Comparison of ENCODE assay signal across 8 cellular contexts in the genomic region with DNA sequence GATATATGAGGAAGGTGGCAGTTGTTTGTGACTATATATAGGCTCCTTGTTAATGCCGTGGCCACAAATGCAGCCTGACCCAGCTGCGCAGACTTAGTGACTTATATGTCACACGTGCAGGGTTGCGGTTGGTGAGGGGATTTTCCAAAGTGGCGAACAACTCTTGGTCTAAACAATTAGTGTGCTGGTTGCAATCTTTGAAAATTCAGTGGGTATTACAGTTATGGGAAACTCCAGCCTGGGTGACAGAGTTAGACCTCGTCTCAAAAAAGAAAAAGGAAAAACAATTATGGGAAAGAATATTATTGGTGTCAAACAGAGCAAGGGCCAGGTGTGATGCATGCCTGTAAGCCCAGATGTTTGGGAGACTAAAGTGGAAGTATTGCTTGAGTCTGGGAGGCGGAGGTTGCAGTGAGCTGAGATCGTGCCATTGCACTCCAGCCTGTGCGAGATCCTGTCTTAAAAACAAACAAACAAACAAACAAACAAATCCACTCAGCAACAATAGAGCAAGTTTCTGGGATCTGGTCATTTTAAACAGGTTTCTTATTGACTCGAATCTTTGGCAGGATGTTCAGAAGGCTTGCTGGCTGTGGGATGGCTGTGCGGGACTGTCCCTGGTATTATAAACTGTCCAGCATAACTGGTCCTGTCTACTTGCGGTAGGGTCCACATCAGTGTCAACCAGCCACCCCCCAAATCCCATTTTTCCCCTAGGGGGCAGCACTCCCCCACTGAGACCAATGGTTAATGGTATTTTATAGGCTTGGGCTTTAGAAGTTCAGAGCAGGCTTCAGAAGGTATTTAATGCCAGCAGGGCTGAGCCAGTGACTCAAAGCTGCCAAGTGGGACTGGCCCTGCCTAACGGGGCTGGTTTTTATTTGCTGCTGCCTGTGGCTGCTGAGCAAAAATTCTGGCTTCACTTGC. TPM values are rescaled to one million over a fixed set of nuclear protein-coding genes. Genes with fewer than 3 reads are reported as not detected.
DNase-seq lines count a peak whose midpoint lies in the region; ATAC-seq and TF ChIP-seq lines count a peak whose summit lies in the region.

No MANE protein-coding gene starts in this region.

- H3K79me2 ChIP-seq in SK-N-SH (ENCODE audit: insufficient read depth): no peaks in the 10 kb centered on the region

- H4K20me1 ChIP-seq in SK-N-SH (ENCODE audit: insufficient read depth): no peaks in the 10 kb centered on the region

- no peak overlapping the region for H3K4me2 ChIP-seq in SK-N-SH

- no peaks in the 10 kb centered on the region for H3K9me2 ChIP-seq in SK-N-SH

- TF ChIP-seq CTCF in SK-N-SH (IDR thresholded peaks at IDR 0.05): peak; percentile 81

- 71% methylated on average over 12 of the region's 13 CpGs for WGBS in SK-N-SH (ENCODE audit: low lambda C conversion rate)

- no peak overlapping the region for H3K4me3 Mint-ChIP-seq in activated naive CD4-positive, alpha-beta T cell treated with anti-CD3 and anti-CD28 coated beads, Interleukin-2, amount 10 ng/mL, durations not matched to agents 7 days and 5 days

- H3F3A ChIP-seq in SK-N-SH (replicated peaks; ENCODE audit: insufficient read depth): peaks cover 8% of the 10 kb centered on the region

- TF ChIP-seq RAD21 in SK-N-SH (IDR thresholded peaks at IDR 0.05; ENCODE audit: low read length): peak; percentile 83

- H3K4me1 Mint-ChIP-seq in activated naive CD4-positive, alpha-beta T cell treated with anti-CD3 and anti-CD28 coated beads, Interleukin-2, amount 10 ng/mL, durations not matched to agents 7 days and 5 days: no peaks in the 10 kb centered on the region

- intact Hi-C loops in head of caudate nucleus (cut with DNase I): loop anchor here (5.0 kb wide), 1 partner anchor 41 kb away; no protein-coding TSS in a partner anchor

- POLR2A ChIA-PET in SK-N-SH (lab: Yijun Ruan, JAX): no interaction called here

- no peak overlapping the region; a peak in 1 of 4 replicates for H3K4me3 ChIP-seq in SK-N-SH (ENCODE audit: low read depth in 2 of 2, low read length in 1 of 2)

- H3K27me3 ChIP-seq in SK-N-SH (ENCODE audit: insufficient read depth): no peaks in the 10 kb centered on the region

- DNase-seq in GM04504 (ENCODE audit: low read depth) (peak; percentile 61), Kasumi-1 (lab: John Stamatoyannopoulos, UW) (peak; percentile 64 to 82), SK-N-SH (peak; percentile 88), head of caudate nucleus (peak in 41 of 42 donors; percentile 52 to 94 (median 82)), retina (peak; percentile 41), cerebellar nuclear complex (lab: John Stamatoyannopoulos, UW) (no peak)
- DNase-seq in activated naive CD4-positive, alpha-beta T cell treated with anti-CD3 and anti-CD28 coated beads, Interleukin-2, amount 10 ng/mL, durations not matched to agents 7 days and 5 days: peak; percentile 80

- peak overlapping the region; percentile 6 for H3K27ac Mint-ChIP-seq in activated naive CD4-positive, alpha-beta T cell treated with anti-CD3 and anti-CD28 coated beads, Interleukin-2, amount 10 ng/mL, durations not matched to agents 7 days and 5 days

- H3K9me3 ChIP-seq in SK-N-SH: no peaks in the 10 kb centered on the region

- H3K36me3 ChIP-seq in SK-N-SH (replicated peaks in 1 of 2; ENCODE audit: control insufficient read depth in 1 of 2, insufficient read depth in 2 of 2, low read length in 1 of 2): no peaks in the 10 kb centered on the region

- H3K9ac ChIP-seq in SK-N-SH: no peak overlapping the region

- no peak for TF ChIP-seq EP300 in SK-N-SH (IDR thresholded peaks at IDR 0.05; ENCODE audit: borderline replicate concordance in 1 of 2, low read depth in 1 of 2, low read length in 1 of 2)

- peak; percentile 68 for ATAC-seq in GM21723 (IDR thresholded peaks at IDR 0.05; ENCODE audit: unreplicated experiment)

- H3K36me3 Mint-ChIP-seq in activated naive CD4-positive, alpha-beta T cell treated with anti-CD3 and anti-CD28 coated beads, Interleukin-2, amount 10 ng/mL, durations not matched to agents 7 days and 5 days: peaks cover 5% of the 10 kb centered on the region

- no peaks in the 10 kb centered on the region for H3K4me1 ChIP-seq in SK-N-SH (ENCODE audit: control insufficient read depth in 1 of 2, insufficient read depth in 2 of 2, low read depth in 1 of 2, low read length in 1 of 2)

- H3K27ac ChIP-seq in SK-N-SH (ENCODE audit: low read depth in 2 of 2, low read length in 1 of 2): no peak overlapping the region

- CTCF ChIA-PET in SK-N-SH (lab: Yijun Ruan, JAX): interaction anchor here (0.6 to 2.1 kb wide), 11 partner anchors 10 to 322 kb away, joined by 3 to 13 read pairs (median 4); a partner anchor contains a TSS
- CTCF ChIA-PET in activated naive CD4-positive, alpha-beta T cell treated with anti-CD3 and anti-CD28 coated beads, Interleukin-2, amount 10 ng/mL, durations not matched to agents 7 days and 5 days (lab: Charles Lee): interaction anchor here (0.7 to 1.1 kb wide), 4 partner anchors 15 to 111 kb away, joined by 3 to 5 read pairs (median 4); no protein-coding TSS in a partner anchor

- no peak overlapping the region for H2AFZ ChIP-seq in SK-N-SH (ENCODE audit: low read depth)

- no peaks in the 10 kb centered on the region for H3K27me3 Mint-ChIP-seq in activated naive CD4-positive, alpha-beta T cell treated with anti-CD3 and anti-CD28 coated beads, Interleukin-2, amount 10 ng/mL, durations not matched to agents 7 days and 5 days

- no peaks in the 10 kb centered on the region for H3K9me3 Mint-ChIP-seq in activated naive CD4-positive, alpha-beta T cell treated with anti-CD3 and anti-CD28 coated beads, Interleukin-2, amount 10 ng/mL, durations not matched to agents 7 days and 5 days

TF ChIP-seq in SK-N-SH, 30 proteins besides CTCF, POLR2A, EP300 and RAD21:
- TF ChIP-seq RXRA (IDR thresholded peaks at IDR 0.05; ENCODE audit: borderline replicate concordance, low read depth) (no peak), SMC3 (IDR thresholded peaks at IDR 0.05; ENCODE audit: low read depth, low read length) (peak; percentile 51)

RNA-seq across cellular contexts. Expression of a gene that starts 15.4 kb away (rescaled TPM):
- polyA plus RNA-seq in SK-N-SH (2012; rRNA removed): 9.5 and 12.6 TPM in 2 replicates
- 5.8 and 9.7 TPM in 2 replicates for polyA plus RNA-seq in SK-N-SH (2012; cell fraction: cytosol; rRNA removed)
- 14.8 and 15.1 TPM in 2 replicates for polyA plus RNA-seq in SK-N-SH (2012; cell fraction: nucleus; rRNA removed)

RNA-seq across cellular contexts. Expression of a gene that starts 22.2 kb away (rescaled TPM):
- polyA plus RNA-seq in SK-N-SH (2012; rRNA removed): 53.8 and 54.8 TPM in 2 replicates
- polyA plus RNA-seq in SK-N-SH (2012; cell fraction: cytosol; rRNA removed): 17.8 and 18.8 TPM in 2 replicates
- polyA plus RNA-seq in SK-N-SH (2012; cell fraction: nucleus; rRNA removed): 283 and 291 TPM in 2 replicates

RNA-seq across cellular contexts. Expression of a gene that starts 59.6 kb away (rescaled TPM):
- 0.16 and 0.21 TPM in 2 replicates for polyA plus RNA-seq in SK-N-SH (2012; rRNA removed)
- polyA plus RNA-seq in SK-N-SH (2012; cell fraction: cytosol; rRNA removed): 0.06 and 0.12 TPM in 2 replicates
- 2.1 and 2.8 TPM in 2 replicates for polyA plus RNA-seq in SK-N-SH (2012; cell fraction: nucleus; rRNA removed)

Comparison
In these comparisons a context has a peak if more than half of its experiments do, and no peak if none do; other contexts are left out.
1. DNase-seq: peak in GM04504 (single experiment), Kasumi-1 (2 of 2), SK-N-SH (single experiment), activated naive CD4-positive, alpha-beta T cell treated with anti-CD3 and anti-CD28 coated beads, Interleukin-2, amount 10 ng/mL, durations not matched to agents 7 days and 5 days (single experiment), head of caudate nucleus (41 of 42) and retina (single experiment); none in cerebellar nuclear complex (0 of 2).